1 cellular context compared by ENCODE assay signal in genomic region chr3:158679547-158680000, GRCh38.
TF ChIP-seq lines count a peak whose summit lies in the region.

No MANE protein-coding gene starts in this region.

TF ChIP-seq in K562, 482 proteins besides CTCF, POLR2A, EP300 and RAD21 (continued from another document and continues in another):
- TF ChIP-seq ZFP91 (CRISPR knock-in tag; IDR thresholded peaks at IDR 0.05) (no peak), TFAM (CRISPR knock-in tag; conservative IDR thresholded peaks at IDR 0.05) (no peak), ZNF75A (CRISPR knock-in tag; IDR thresholded peaks at IDR 0.05) (no peak), BRCA1 (IDR thresholded peaks at IDR 0.05) (no peak), BRCA1 (CRISPR knock-in tag; IDR thresholded peaks at IDR 0.05) (no peak), PHF8 (IDR thresholded peaks at IDR 0.05; ENCODE audit: borderline replicate concordance, low read length) (no peak), ESRRA (IDR thresholded peaks at IDR 0.05; ENCODE audit: borderline replicate concordance, low read depth) (no peak), ARID3B (CRISPR knock-in tag; IDR thresholded peaks at IDR 0.05; ENCODE audit: borderline replicate concordance) (no peak), CEBPG (CRISPR knock-in tag; IDR thresholded peaks at IDR 0.05) (no peak), CEBPG (tag; conservative IDR thresholded peaks at IDR 0.05 in 1 of 2, IDR thresholded peaks at IDR 0.05 in 1 of 2) (no peak), PKNOX1 (IDR thresholded peaks at IDR 0.05) (peak; percentile 24; the same call in 1 of the 2 replicates), KLF1 (tag; IDR thresholded peaks at IDR 0.05) (no peak), ZNF583 (CRISPR knock-in tag; IDR thresholded peaks at IDR 0.05) (no peak), PHF20 (IDR thresholded peaks at IDR 0.05; ENCODE audit: partially characterized antibody) (no peak), SREBF2 (CRISPR knock-in tag; IDR thresholded peaks at IDR 0.05) (no peak), ZNF354B (CRISPR knock-in tag; IDR thresholded peaks at IDR 0.05) (no peak), ZNF146 (CRISPR knock-in tag; IDR thresholded peaks at IDR 0.05; ENCODE audit: unreplicated experiment) (no peak), ZNF239 (CRISPR knock-in tag; IDR thresholded peaks at IDR 0.05) (no peak), CEBPZ (IDR thresholded peaks at IDR 0.05; ENCODE audit: borderline replicate concordance, low read depth, low read length) (no peak), NR2F6 (CRISPR knock-in tag; IDR thresholded peaks at IDR 0.05) (no peak), HMG20B (CRISPR knock-in tag; IDR thresholded peaks at IDR 0.05) (no peak), ZNF778 (CRISPR knock-in tag; IDR thresholded peaks at IDR 0.05) (no peak), PATZ1 (CRISPR knock-in tag; IDR thresholded peaks at IDR 0.05; ENCODE audit: borderline replicate concordance) (no peak), ETV1 (tag; conservative IDR thresholded peaks at IDR 0.05; ENCODE audit: low read depth) (no peak), ZNF717 (CRISPR knock-in tag; IDR thresholded peaks at IDR 0.05) (no peak), HOMEZ (CRISPR knock-in tag; IDR thresholded peaks at IDR 0.05) (no peak), KLF16 (IDR thresholded peaks at IDR 0.05) (no peak), FIP1L1 (IDR thresholded peaks at IDR 0.05; ENCODE audit: low read depth, low read length, poor library complexity, severe bottlenecking) (no peak), NCOA6 (IDR thresholded peaks at IDR 0.05) (no peak; the same call in 1 of the 2 replicates), NFE2L1 (tag; IDR thresholded peaks at IDR 0.05; ENCODE audit: borderline replicate concordance, low read depth) (0 out of 2 replicates have a peak, but pooled peaks have one; percentile 16), XRCC3 (IDR thresholded peaks at IDR 0.05) (no peak), SRSF9 (IDR thresholded peaks at IDR 0.05; ENCODE audit: borderline replicate concordance, low read depth, low read length) (no peak), PRMT5 (CRISPR knock-in tag; IDR thresholded peaks at IDR 0.05) (no peak), CBX8 (IDR thresholded peaks at IDR 0.05; ENCODE audit: borderline replicate concordance, extremely low read depth, low read depth, low read length, poor library complexity, severe bottlenecking) (no peak), ZNF282 (CRISPR knock-in tag; IDR thresholded peaks at IDR 0.05) (no peak), BMI1 (IDR thresholded peaks at IDR 0.05; ENCODE audit: low read length) (no peak), CREM (IDR thresholded peaks at IDR 0.05; ENCODE audit: low read depth) (0 out of 2 replicates have a peak, but pooled peaks have one; percentile 16), ZNF444 (CRISPR knock-in tag; IDR thresholded peaks at IDR 0.05) (no peak), E2F3 (CRISPR knock-in tag; IDR thresholded peaks at IDR 0.05) (no peak), TAF1 (IDR thresholded peaks at IDR 0.05; ENCODE audit: control insufficient read depth, extremely low read depth, insufficient read depth, low read length, severe bottlenecking) (no peak), IRF9 (tag; IDR thresholded peaks at IDR 0.05) (no peak), COPS2 (conservative IDR thresholded peaks at IDR 0.05) (no peak), PCBP2 (IDR thresholded peaks at IDR 0.05; ENCODE audit: low read depth, low read length, poor library complexity, severe bottlenecking) (no peak), NCOR1 (IDR thresholded peaks at IDR 0.05) (peak; percentile 93), DACH1 (IDR thresholded peaks at IDR 0.05; ENCODE audit: partially characterized antibody) (peak; percentile 67), ATF7 (IDR thresholded peaks at IDR 0.05) (peak; percentile 39; the same call in 1 of the 2 replicates), ZNF766 (CRISPR knock-in tag; conservative IDR thresholded peaks at IDR 0.05) (no peak; the same call in 1 of the 2 replicates), ARNT (IDR thresholded peaks at IDR 0.05) (peak; percentile 60 to 86; a peak in 3 of 4 replicates), RAD51 (IDR thresholded peaks at IDR 0.05; ENCODE audit: borderline replicate concordance, low read depth) (no peak), POLR2AphosphoS2 (IDR thresholded peaks at IDR 0.05; ENCODE audit: low read length) (no peak), ZNF507 (tag; conservative IDR thresholded peaks at IDR 0.05) (no peak), ZNF217 (CRISPR knock-in tag; IDR thresholded peaks at IDR 0.05) (no peak), ZKSCAN3 (CRISPR knock-in tag; IDR thresholded peaks at IDR 0.05) (no peak), YBX1 (IDR thresholded peaks at IDR 0.05) (no peak), KLF13 (tag; IDR thresholded peaks at IDR 0.05; ENCODE audit: borderline replicate concordance, low read depth) (no peak), HDGF (IDR thresholded peaks at IDR 0.05) (no peak), ZNF224 (CRISPR knock-in tag; IDR thresholded peaks at IDR 0.05) (no peak)
- TF ChIP-seq, protein P1, sequence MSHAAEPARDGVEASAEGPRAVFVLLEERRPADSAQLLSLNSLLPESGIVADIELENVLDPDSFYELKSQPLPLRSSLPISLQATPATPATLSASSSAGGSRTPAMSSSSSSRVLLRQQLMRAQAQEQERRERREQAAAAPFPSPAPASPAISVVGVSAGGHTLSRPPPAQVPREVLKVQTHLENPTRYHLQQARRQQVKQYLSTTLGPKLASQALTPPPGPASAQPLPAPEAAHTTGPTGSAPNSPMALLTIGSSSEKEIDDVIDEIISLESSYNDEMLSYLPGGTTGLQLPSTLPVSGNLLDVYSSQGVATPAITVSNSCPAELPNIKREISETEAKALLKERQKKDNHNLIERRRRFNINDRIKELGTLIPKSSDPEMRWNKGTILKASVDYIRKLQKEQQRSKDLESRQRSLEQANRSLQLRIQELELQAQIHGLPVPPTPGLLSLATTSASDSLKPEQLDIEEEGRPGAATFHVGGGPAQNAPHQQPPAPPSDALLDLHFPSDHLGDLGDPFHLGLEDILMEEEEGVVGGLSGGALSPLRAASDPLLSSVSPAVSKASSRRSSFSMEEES (CRISPR knock-in tag; IDR thresholded peaks at IDR 0.05), result no peak
- TF ChIP-seq, protein P2, sequence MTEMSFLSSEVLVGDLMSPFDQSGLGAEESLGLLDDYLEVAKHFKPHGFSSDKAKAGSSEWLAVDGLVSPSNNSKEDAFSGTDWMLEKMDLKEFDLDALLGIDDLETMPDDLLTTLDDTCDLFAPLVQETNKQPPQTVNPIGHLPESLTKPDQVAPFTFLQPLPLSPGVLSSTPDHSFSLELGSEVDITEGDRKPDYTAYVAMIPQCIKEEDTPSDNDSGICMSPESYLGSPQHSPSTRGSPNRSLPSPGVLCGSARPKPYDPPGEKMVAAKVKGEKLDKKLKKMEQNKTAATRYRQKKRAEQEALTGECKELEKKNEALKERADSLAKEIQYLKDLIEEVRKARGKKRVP (CRISPR knock-in tag; IDR thresholded peaks at IDR 0.05), result peak; percentile 47; the same call in 1 of the 2 replicates
- TF ChIP-seq, protein P3, sequence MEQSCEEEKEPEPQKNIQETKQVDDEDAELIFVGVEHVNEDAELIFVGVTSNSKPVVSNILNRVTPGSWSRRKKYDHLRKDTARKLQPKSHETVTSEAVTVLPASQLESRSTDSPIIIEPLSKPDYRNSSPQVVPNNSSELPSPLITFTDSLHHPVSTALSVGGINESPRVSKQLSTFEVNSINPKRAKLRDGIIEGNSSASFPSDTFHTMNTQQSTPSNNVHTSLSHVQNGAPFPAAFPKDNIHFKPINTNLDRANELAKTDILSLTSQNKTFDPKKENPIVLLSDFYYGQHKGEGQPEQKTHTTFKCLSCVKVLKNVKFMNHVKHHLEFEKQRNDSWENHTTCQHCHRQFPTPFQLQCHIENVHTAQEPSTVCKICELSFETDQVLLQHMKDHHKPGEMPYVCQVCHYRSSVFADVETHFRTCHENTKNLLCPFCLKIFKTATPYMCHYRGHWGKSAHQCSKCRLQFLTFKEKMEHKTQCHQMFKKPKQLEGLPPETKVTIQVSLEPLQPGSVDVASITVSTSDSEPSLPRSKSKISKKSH (CRISPR knock-in tag; IDR thresholded peaks at IDR 0.05), result no peak
